ENCODE assay signal across 9 cellular contexts in genomic region chr5:9545301-9545958, GRCh38. TPM values are rescaled to one million over a fixed set of nuclear protein-coding genes. Genes with fewer than 3 reads are reported as not detected.
DNase-seq lines count a peak whose midpoint lies in the region; ATAC-seq and TF ChIP-seq lines count a peak whose summit lies in the region.
"Had no signal": no experiment of that assay in that cellular context is flagged by ENCODE, and none has a peak within 500 bp of the region (broad histone marks: within the 10 kb centered on the region; RNA-seq: fewer than 3 reads in every experiment).

No MANE protein-coding gene starts in this region.

- 0 to 1% (median 1%) methylated on average over 44 to 59 of the region's 59 CpGs for WGBS in ovary, 3 donors

- H4K20me1 ChIP-seq in PC-3 (ENCODE audit: low read length) (no peaks in the 10 kb centered on the region), fibroblast of lung (ENCODE audit: control insufficient read depth, extremely low read depth, insufficient read depth, low read length) (no peaks in the 10 kb centered on the region)

- no peaks in the 10 kb centered on the region for H3K79me2 ChIP-seq in PC-3 (ENCODE audit: low read length)
- peaks cover 73% of the 10 kb centered on the region for H3K79me2 ChIP-seq in fibroblast of lung (ENCODE audit: control insufficient read depth, insufficient read depth, low read length)

- H3F3A ChIP-seq in PC-3 (ENCODE audit: low read length, unreplicated experiment): no peaks in the 10 kb centered on the region

- H3K9me3 ChIP-seq in PC-3 (ENCODE audit: low read length) (no peaks in the 10 kb centered on the region), fibroblast of lung (ENCODE audit: control insufficient read depth, insufficient read depth, low read depth, low read length) (no peaks in the 10 kb centered on the region), ovary (no peaks in the 10 kb centered on the region)

- H3K36me3 ChIP-seq in GM06990 (ENCODE audit: control insufficient read depth, insufficient read depth, low read length) (no peaks in the 10 kb centered on the region), PC-3 (ENCODE audit: low read depth, low read length) (no peaks in the 10 kb centered on the region), fibroblast of lung (ENCODE audit: control insufficient read depth, insufficient read depth, low read length) (peaks cover 9% of the 10 kb centered on the region), ovary (no peaks in the 10 kb centered on the region)

- TF ChIP-seq EP300 in ovary (IDR thresholded peaks at IDR 0.05): no peak

- H3K9me2 ChIP-seq in PC-3 (replicated peaks; ENCODE audit: low read length): no peaks in the 10 kb centered on the region

- DNase-seq in GM06990 (ENCODE audit: extremely low read depth, insufficient read length) (no peak), PC-3 (no peak), fibroblast of lung (ENCODE audit: low read depth in 2 of 2) (peak in 1 of 2 donors; percentile 6), ovary (peak in 4 of 5 donors; percentile 15 to 46 (median 36)), Kasumi-1 (lab: John Stamatoyannopoulos, UW) (no peak), UCSD-AML1 (lab: John Stamatoyannopoulos, UW; ENCODE audit: unreplicated experiment) (no peak), NCI-H1930 (lab: John Stamatoyannopoulos, UW) (no peak)

- ATAC-seq in PC-3 (peak; percentile 37), HG03280 (IDR thresholded peaks at IDR 0.05; ENCODE audit: unreplicated experiment) (no peak)

- H2AFZ ChIP-seq in PC-3 (ENCODE audit: low read length): peak overlapping the region; percentile 89
- H2AFZ ChIP-seq in fibroblast of lung (ENCODE audit: low read length): no peak overlapping the region

- H3K9ac ChIP-seq in PC-3 (ENCODE audit: low read length): peak overlapping the region; percentile 37
- peak overlapping the region; percentile 79 for H3K9ac ChIP-seq in fibroblast of lung (ENCODE audit: insufficient read depth, low read length)

- POLR2A ChIA-PET in PC-3 (lab: Charles Lee; ENCODE audit: unreplicated experiment): no interaction called here

- H3K4me1 ChIP-seq in PC-3 (ENCODE audit: insufficient read depth, low read length) (peaks cover 9% of the 10 kb centered on the region; the same call in 1 of the 2 replicates), fibroblast of lung (ENCODE audit: control insufficient read depth, extremely low read depth, insufficient read depth, low read length) (no peaks in the 10 kb centered on the region), ovary (ENCODE audit: insufficient read depth) (no peaks in the 10 kb centered on the region)

- H3K27ac ChIP-seq in PC-3 (ENCODE audit: low read length) (no peak overlapping the region), fibroblast of lung (ENCODE audit: insufficient read depth, low read length) (peak overlapping the region; percentile 66), ovary (peak overlapping the region in 1 of 2 donors; percentile 88)
- H3K27ac ChIP-seq: VCaP had no signal

- TF ChIP-seq POLR2A in ovary (IDR thresholded peaks at IDR 0.05): peak; percentile 30

- H3K4me2 ChIP-seq in PC-3 (ENCODE audit: low read length) (peak overlapping the region; percentile 94), fibroblast of lung (ENCODE audit: extremely low read depth, insufficient read depth, low read length) (peak overlapping the region; percentile 75)

- CTCF ChIA-PET in PC-3 (lab: Charles Lee): no interaction called here

- H3K27me3 ChIP-seq in GM06990 (replicated peaks; ENCODE audit: control insufficient read depth, insufficient read depth, low read length): no peaks in the 10 kb centered on the region
- no peaks in the 10 kb centered on the region for H3K27me3 ChIP-seq in PC-3 (ENCODE audit: low read length)
- H3K27me3 ChIP-seq in fibroblast of lung (ENCODE audit: control insufficient read depth, insufficient read depth, low read length): no peaks in the 10 kb centered on the region
- H3K27me3 ChIP-seq in ovary: no peaks in the 10 kb centered on the region

- peak overlapping the region; percentile 61 for H3K4me3 ChIP-seq in GM06990 (replicated peaks; ENCODE audit: low read depth, low read length)
- peak overlapping the region; percentile 76 for H3K4me3 ChIP-seq in PC-3 (ENCODE audit: low read length)
- peak overlapping the region; percentile 77 to 98 (median 82) for H3K4me3 ChIP-seq in fibroblast of lung (replicated peaks in 1 of 4; ENCODE audit: control extremely low read depth in 1 of 4, insufficient read depth in 1 of 4, low read depth in 3 of 4, low read length in 4 of 4)
- peak overlapping the region; percentile 60 for H3K4me3 ChIP-seq in ovary

- BruUV-seq in PC-3 (replicated peaks; lab: Mats Ljungman, UMichigan): no TSS peak

- intact Hi-C loops in PC-3 (cut with micrococcal nuclease): loop anchor here (10.0 kb wide), 3 partner anchors 331 to 689 kb away; no protein-coding TSS in a partner anchor
- intact Hi-C loops in ovary (cut with DNase I): loop anchor here in 1 of 4 donors (10.0 kb wide), 1 partner anchor 709 kb away; the partner anchor contains the start of gene CCT5

- TF ChIP-seq CTCF in GM06990 (IDR thresholded peaks at IDR 0.05; ENCODE audit: insufficient read depth, low read length, poor library complexity, severe bottlenecking): no peak
- no peak for TF ChIP-seq CTCF in PC-3 (conservative IDR thresholded peaks at IDR 0.05; ENCODE audit: low read depth, low read length)
- TF ChIP-seq CTCF in fibroblast of lung (conservative IDR thresholded peaks at IDR 0.05 in 1 of 2, IDR thresholded peaks at IDR 0.05 in 1 of 2; ENCODE audit: low read depth in 1 of 2, low read length in 2 of 2): no peak
- no peak for TF ChIP-seq CTCF in ovary (IDR thresholded peaks at IDR 0.05)

RNA-seq across cellular contexts. Expression of gene SEMA5A, which starts 0.4 kb away (rescaled TPM):
- total RNA-seq in PC-3 (2014; rRNA removed): 2.6 and 4.4 TPM in 2 replicates
- total RNA-seq in fibroblast of lung: 17.7 and 30.6 TPM in 2 replicates
- 25.1 and 49.0 TPM in 2 replicates for polyA plus RNA-seq in fibroblast of lung
- 12.6 and 29.0 TPM in 2 replicates for polyA plus RNA-seq in fibroblast of lung (2012)
- polyA minus RNA-seq in fibroblast of lung (ENCODE audit: low replicate concordance): 215 and 353 TPM in 2 replicates
- 1 to 10 TPM; 3.3 to 6.6 (median 4.3) TPM for total RNA-seq in ovary
- polyA plus RNA-seq in ovary: 1 to 10 TPM; 2.0 to 5.2 TPM

Comparison
In these comparisons a context has a peak if more than half of its experiments do, and no peak if none do; other contexts are left out.
1. DNase-seq: peak in ovary (4 of 5); none in GM06990 (single experiment), PC-3 (single experiment), Kasumi-1 (0 of 2), UCSD-AML1 (single experiment) and NCI-H1930 (0 of 2).
2. Peak in every context shown above with its lines, with median percentiles within 50 percentile points of each other: H3K4me3 ChIP-seq.